Comparison of ENCODE assay signal across 8 cellular contexts in genomic region chr7:138478499-138478908, GRCh38. TPM values are rescaled to one million over a fixed set of nuclear protein-coding genes. Genes with fewer than 3 reads are reported as not detected.
DNase-seq lines count a peak whose midpoint lies in the region; ATAC-seq and TF ChIP-seq lines count a peak whose summit lies in the region.

No MANE protein-coding gene starts in this region.

- CTCF ChIA-PET in SK-N-SH (lab: Yijun Ruan, JAX): interaction anchor here (1.5 to 1.6 kb wide), 2 partner anchors 10 to 13 kb away, joined by 6 to 7 read pairs; no protein-coding TSS in a partner anchor

- no peak overlapping the region for H3K4me3 Mint-ChIP-seq in GM23338

- H3K27me3 Mint-ChIP-seq in GM23338 (ENCODE audit: insufficient read depth, low read depth, poor library complexity): peaks cover 3% of the 10 kb centered on the region

- H3K9me3 ChIP-seq in Loucy (ENCODE audit: insufficient read depth, low read depth, low read length) (no peaks in the 10 kb centered on the region), SK-N-SH (no peaks in the 10 kb centered on the region)

- H3K36me3 Mint-ChIP-seq in GM23338 (ENCODE audit: low read depth): peaks cover 20% of the 10 kb centered on the region; the same call in 2 of the 3 replicates

- no peak for TF ChIP-seq RAD21 in SK-N-SH (IDR thresholded peaks at IDR 0.05; ENCODE audit: low read length)

- no peak for TF ChIP-seq EP300 in SK-N-SH (IDR thresholded peaks at IDR 0.05; ENCODE audit: borderline replicate concordance in 1 of 2, low read depth in 1 of 2, low read length in 1 of 2)

- peaks cover 64% of the 10 kb centered on the region for H3K4me1 ChIP-seq in GM23338 (ENCODE audit: insufficient read depth)
- H3K4me1 ChIP-seq in Loucy (ENCODE audit: insufficient read depth, low read length, poor library complexity, severe bottlenecking): peaks cover 20% of the 10 kb centered on the region
- H3K4me1 ChIP-seq in SK-N-SH (ENCODE audit: control insufficient read depth in 1 of 2, insufficient read depth in 2 of 2, low read depth in 1 of 2, low read length in 1 of 2): peaks cover 0 to 4% of the 10 kb centered on the region in 2 experiments; a peak in 1 of 4 replicates

- H3K9ac ChIP-seq in Loucy (ENCODE audit: low read depth, low read length, poor library complexity, severe bottlenecking) (no peak overlapping the region), SK-N-SH (no peak overlapping the region)

- peaks cover 100% of the 10 kb centered on the region for H3K79me2 ChIP-seq in GM23338 (replicated peaks; ENCODE audit: insufficient read depth)
- peaks cover 99% of the 10 kb centered on the region for H3K79me2 ChIP-seq in Loucy (ENCODE audit: insufficient read depth, low read length)
- peaks cover 96% of the 10 kb centered on the region for H3K79me2 ChIP-seq in SK-N-SH (ENCODE audit: insufficient read depth)

- H3F3A ChIP-seq in GM23338 (replicated peaks; ENCODE audit: low read depth) (no peaks in the 10 kb centered on the region), Loucy (ENCODE audit: low read depth) (no peaks in the 10 kb centered on the region), SK-N-SH (replicated peaks; ENCODE audit: insufficient read depth) (no peaks in the 10 kb centered on the region)

- POLR2A ChIA-PET in SK-N-SH (lab: Yijun Ruan, JAX): no interaction called here

- H4K20me1 ChIP-seq in GM23338 (replicated peaks; ENCODE audit: insufficient read depth) (peaks cover 90% of the 10 kb centered on the region), Loucy (ENCODE audit: insufficient read depth, low read length, poor library complexity, severe bottlenecking) (peaks cover 96% of the 10 kb centered on the region), SK-N-SH (ENCODE audit: insufficient read depth) (peaks cover 16% of the 10 kb centered on the region)

- peak; percentile 81 for ATAC-seq in GM18870 (IDR thresholded peaks at IDR 0.05; ENCODE audit: unreplicated experiment)
- no peak for ATAC-seq in GM23338

- WGBS in SK-N-SH (ENCODE audit: low lambda C conversion rate): 83% methylated on average over 1 of the region's 1 CpG

- no peak overlapping the region for H2AFZ ChIP-seq in GM23338
- no peak overlapping the region for H2AFZ ChIP-seq in Loucy (ENCODE audit: low read length)
- H2AFZ ChIP-seq in SK-N-SH (ENCODE audit: low read depth): no peak overlapping the region

- H3K27ac ChIP-seq in GM23338 (ENCODE audit: low read depth) (peak overlapping the region; percentile 77), caudate nucleus (ENCODE audit: low read depth, low read length) (no peak overlapping the region), SK-N-SH (ENCODE audit: low read depth in 2 of 2, low read length in 1 of 2) (no peak overlapping the region)

- DNase-seq in GM23338 (ENCODE audit: low spot score) (no peak), mucosa of gallbladder (ENCODE audit: low spot score) (peak; percentile 12), GDM1 (lab: John Stamatoyannopoulos, UW) (no peak), caudate nucleus (lab: John Stamatoyannopoulos, UW) (no peak), SK-N-SH (no peak), NK-92 (lab: John Stamatoyannopoulos, UW; ENCODE audit: unreplicated experiment) (no peak)

- H3K36me3 ChIP-seq in GM23338 (ENCODE audit: insufficient read depth): no peaks in the 10 kb centered on the region
- H3K36me3 ChIP-seq in Loucy (ENCODE audit: insufficient read depth, low read length): peaks cover 3% of the 10 kb centered on the region; the same call in 1 of the 2 replicates
- H3K36me3 ChIP-seq in SK-N-SH (replicated peaks in 1 of 2; ENCODE audit: control insufficient read depth in 1 of 2, insufficient read depth in 2 of 2, low read length in 1 of 2): no peaks in the 10 kb centered on the region

- no peak overlapping the region for H3K27ac Mint-ChIP-seq in GM23338

- TF ChIP-seq CTCF in GM23338 (conservative IDR thresholded peaks at IDR 0.05; ENCODE audit: low read depth in 2 of 2) (no peak), Loucy (conservative IDR thresholded peaks at IDR 0.05; ENCODE audit: low read length) (no peak), SK-N-SH (IDR thresholded peaks at IDR 0.05) (no peak)

- H3K4me3 ChIP-seq in GM23338 (no peak overlapping the region), Loucy (ENCODE audit: low read length, poor library complexity, severe bottlenecking) (peak overlapping the region; percentile 35), SK-N-SH (ENCODE audit: low read depth in 2 of 2, low read length in 1 of 2) (no peak overlapping the region)

- no peaks in the 10 kb centered on the region; the same call in 2 of the 3 replicates for H3K9me3 Mint-ChIP-seq in GM23338

- H3K4me2 ChIP-seq in GM23338 (peak overlapping the region; percentile 39; the same call in 1 of the 2 replicates), Loucy (ENCODE audit: low read depth, low read length, poor library complexity, severe bottlenecking) (peak overlapping the region; percentile 49), SK-N-SH (no peak overlapping the region)

- H3K9me2 ChIP-seq in GM23338 (ENCODE audit: insufficient read depth) (no peaks in the 10 kb centered on the region), Loucy (replicated peaks; ENCODE audit: low read depth, low read length) (no peaks in the 10 kb centered on the region), SK-N-SH (no peaks in the 10 kb centered on the region)

- peaks cover 59% of the 10 kb centered on the region for H3K4me1 Mint-ChIP-seq in GM23338

- H3K27me3 ChIP-seq in GM23338 (ENCODE audit: insufficient read depth) (no peaks in the 10 kb centered on the region), Loucy (ENCODE audit: insufficient read depth, low read length, poor library complexity, severe bottlenecking) (no peaks in the 10 kb centered on the region), SK-N-SH (ENCODE audit: insufficient read depth) (no peaks in the 10 kb centered on the region)

TF ChIP-seq in GM23338, 12 proteins besides CTCF, POLR2A, EP300 and RAD21 (continues in another document):
- TF ChIP-seq ZNF331 (CRISPR knock-in tag; IDR thresholded peaks at IDR 0.05; ENCODE audit: low read depth) (no peak), ETS1 (IDR thresholded peaks at IDR 0.05) (no peak), ZNF114 (CRISPR knock-in tag; IDR thresholded peaks at IDR 0.05) (no peak), EZH2phosphoT487 (IDR thresholded peaks at IDR 0.05; ENCODE audit: unreplicated experiment) (no peak), CREB1 (CRISPR knock-in tag; IDR thresholded peaks at IDR 0.05; ENCODE audit: low read depth) (no peak)

TF ChIP-seq in SK-N-SH, 30 proteins besides CTCF, POLR2A, EP300 and RAD21:
- no peak for TF ChIP-seq MAX (IDR thresholded peaks at IDR 0.05; ENCODE audit: low read depth)
- TF ChIP-seq NFIC (IDR thresholded peaks at IDR 0.05; ENCODE audit: borderline replicate concordance): no peak
- TF ChIP-seq GATA2 (CRISPR knock-in tag; IDR thresholded peaks at IDR 0.05): no peak
- no peak for TF ChIP-seq MXI1 (IDR thresholded peaks at IDR 0.05; ENCODE audit: low read depth, low read length)
- TF ChIP-seq RCOR1 (IDR thresholded peaks at IDR 0.05; ENCODE audit: low read length): no peak
- no peak for TF ChIP-seq EZH2phosphoT487 (IDR thresholded peaks at IDR 0.05; ENCODE audit: borderline replicate concordance, low read depth)
- no peak for TF ChIP-seq TCF12 (IDR thresholded peaks at IDR 0.05)
- TF ChIP-seq MEF2A (IDR thresholded peaks at IDR 0.05; ENCODE audit: borderline replicate concordance, low read depth): no peak
- no peak for TF ChIP-seq TEAD4 (IDR thresholded peaks at IDR 0.05; ENCODE audit: borderline replicate concordance, insufficient read depth)

RNA-seq across cellular contexts. Expression of gene TRIM24, which starts 18.4 kb away (rescaled TPM):
- 120 and 126 TPM in 2 replicates for total RNA-seq in GM23338 (2014; rRNA removed; shearing (Covaris generic))
- polyA plus RNA-seq in GM23338 (2016; fragmentation: Nextera tagmentation; extraction: Ambion mirVana) (61.2 and 67.0 TPM in 2 replicates), SK-N-SH (2012; rRNA removed) (5.3 and 6.5 TPM in 2 replicates)
- 17.3 TPM for total RNA-seq in mucosa of gallbladder
- polyA plus RNA-seq in SK-N-SH (2012; cell fraction: cytosol; rRNA removed): 7.2 and 7.4 TPM in 2 replicates
- polyA plus RNA-seq in SK-N-SH (2012; cell fraction: nucleus; rRNA removed): 4.4 and 7.1 TPM in 2 replicates
